ENCODE assay signal across 20 cellular contexts in the genomic region with DNA sequence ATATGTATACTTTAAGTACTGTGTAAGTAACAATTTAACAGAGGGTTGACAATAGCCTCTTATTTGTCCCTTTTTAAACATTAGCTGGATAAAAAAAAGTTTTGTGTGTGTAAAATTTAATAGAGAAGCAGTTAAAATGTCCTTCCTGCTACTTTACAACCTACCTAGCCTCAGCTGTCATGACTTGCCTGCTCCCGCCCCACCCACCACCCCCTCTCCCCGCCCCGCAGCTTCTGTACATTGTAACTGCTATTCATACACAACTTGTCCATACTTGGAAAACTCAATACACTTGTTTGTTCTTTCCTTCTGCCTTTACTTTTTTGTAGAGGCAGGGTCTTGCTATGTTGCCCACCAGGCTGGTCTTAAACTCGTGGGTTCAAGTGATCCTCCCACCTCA. TPM values are rescaled to one million over a fixed set of nuclear protein-coding genes. Genes with fewer than 3 reads are reported as not detected.
A peak's percentile ranks its signal among the peaks of the same experiment; 100 is the strongest.
DNase-seq lines count a peak whose midpoint lies in the region; FAIRE-seq and TF ChIP-seq lines count a peak whose summit lies in the region.
"Had no signal": no experiment of that assay in that cellular context is flagged by ENCODE, and none has a peak within 500 bp of the region (broad histone marks: within the 10 kb centered on the region; RNA-seq: fewer than 3 reads in every experiment).

No MANE protein-coding gene starts in this region.

- H3K9me1 ChIP-seq in keratinocyte (ENCODE audit: control insufficient read depth, extremely low read depth, insufficient read depth, low read length), result no peaks in the 10 kb centered on the region

- H3K4me1 ChIP-seq in Loucy (ENCODE audit: insufficient read depth, low read length, poor library complexity, severe bottlenecking) (peaks cover 29% of the 10 kb centered on the region), keratinocyte (ENCODE audit: control insufficient read depth, extremely low read depth, insufficient read depth, low read length) (peaks cover 15% of the 10 kb centered on the region), prostate gland (replicated peaks) (no peaks in the 10 kb centered on the region), suprapubic skin (peaks cover 23% of the 10 kb centered on the region)
- H3K4me1 ChIP-seq: BE2C had no signal

- H3K79me2 ChIP-seq in Loucy (ENCODE audit: insufficient read depth, low read length) (peaks cover 92% of the 10 kb centered on the region), keratinocyte (ENCODE audit: control insufficient read depth, insufficient read depth, low read length) (peaks cover 81% of the 10 kb centered on the region)

- H3K9me3 ChIP-seq in Loucy (ENCODE audit: insufficient read depth, low read depth, low read length), result peaks cover 3% of the 10 kb centered on the region; the same call in 1 of the 2 replicates
- no peaks in the 10 kb centered on the region for H3K9me3 ChIP-seq in keratinocyte (ENCODE audit: control insufficient read depth, low read depth, low read length)
- no peaks in the 10 kb centered on the region for H3K9me3 ChIP-seq in prostate gland
- no peaks in the 10 kb centered on the region for H3K9me3 ChIP-seq in suprapubic skin
- H3K9me3 ChIP-seq: BE2C, Caco-2 had no signal

- TF ChIP-seq EP300 in suprapubic skin (IDR thresholded peaks at IDR 0.05), result no peak

- no peak overlapping the region for H3K4me3 ChIP-seq in Loucy (ENCODE audit: low read length, poor library complexity, severe bottlenecking)
- H3K4me3 ChIP-seq in epithelial cell of esophagus (ENCODE audit: low read length), result no peak overlapping the region
- no peak overlapping the region for H3K4me3 ChIP-seq in keratinocyte (ENCODE audit: control insufficient read depth in 2 of 3, extremely low read depth in 1 of 3, insufficient read depth in 2 of 3, low read depth in 1 of 3, low read length in 3 of 3)
- no peak overlapping the region for H3K4me3 ChIP-seq in prostate gland
- H3K4me3 ChIP-seq in suprapubic skin, result no peak overlapping the region

- H3K9ac ChIP-seq in Loucy (ENCODE audit: low read depth, low read length, poor library complexity, severe bottlenecking), result no peak overlapping the region
- H3K9ac ChIP-seq in keratinocyte (ENCODE audit: control insufficient read depth, extremely low read depth, insufficient read depth, low read length), result no peak overlapping the region

- FAIRE-seq in keratinocyte (lab: Jason Lieb, UNC) (peak; percentile 71), GM19239 (lab: Jason Lieb, UNC) (no peak)
- FAIRE-seq: A204.1, GM12892, H1 had no signal

- TF ChIP-seq CTCF in Loucy (conservative IDR thresholded peaks at IDR 0.05; ENCODE audit: low read length) (no peak), epithelial cell of esophagus (IDR thresholded peaks at IDR 0.05; ENCODE audit: insufficient read depth, low read depth, low read length, missing control alignments) (no peak), keratinocyte (optimal IDR thresholded peaks at IDR 0.05 in 1 of 3, IDR thresholded peaks at IDR 0.05 in 1 of 3, conservative IDR thresholded peaks at IDR 0.05 in 1 of 3; ENCODE audit: extremely low read depth in 1 of 3, insufficient read depth in 2 of 3, low read length in 3 of 3) (no peak), prostate gland (IDR thresholded peaks at IDR 0.05) (no peak), suprapubic skin (IDR thresholded peaks at IDR 0.05) (no peak)

- H3K27me3 ChIP-seq in Loucy (ENCODE audit: insufficient read depth, low read length, poor library complexity, severe bottlenecking) (no peaks in the 10 kb centered on the region), keratinocyte (ENCODE audit: control insufficient read depth, extremely low read depth, insufficient read depth, low read length) (no peaks in the 10 kb centered on the region), prostate gland (replicated peaks; ENCODE audit: insufficient read depth) (no peaks in the 10 kb centered on the region), suprapubic skin (no peaks in the 10 kb centered on the region)
- H3K27me3 ChIP-seq: BE2C had no signal

- H3K36me3 ChIP-seq in Loucy (ENCODE audit: insufficient read depth, low read length) (peaks cover 10% of the 10 kb centered on the region; the same call in 1 of the 2 replicates), keratinocyte (ENCODE audit: control insufficient read depth in 2 of 2, extremely low read depth in 1 of 2, insufficient read depth in 2 of 2, low read length in 2 of 2) (no peaks in the 10 kb centered on the region), prostate gland (no peaks in the 10 kb centered on the region), suprapubic skin (no peaks in the 10 kb centered on the region)
- H3K36me3 ChIP-seq: BE2C had no signal

- H3F3A ChIP-seq in Loucy (ENCODE audit: low read depth), result no peaks in the 10 kb centered on the region

- no peak overlapping the region for H3K27ac ChIP-seq in keratinocyte (ENCODE audit: control insufficient read depth, insufficient read depth, low read length)
- H3K27ac ChIP-seq in prostate gland, result no peak overlapping the region
- H3K27ac ChIP-seq in suprapubic skin, result no peak overlapping the region
- H3K27ac ChIP-seq: C4-2B had no signal

- intact Hi-C loops in prostate gland (cut with DNase I), result no loop called here

- H3K4me2 ChIP-seq in Loucy (ENCODE audit: low read depth, low read length, poor library complexity, severe bottlenecking), result peak overlapping the region; percentile 54
- H3K4me2 ChIP-seq in keratinocyte (ENCODE audit: control insufficient read depth, extremely low read depth, insufficient read depth, low read depth, low read length), result peak overlapping the region; percentile 58

- peaks cover 34% of the 10 kb centered on the region for H4K20me1 ChIP-seq in Loucy (ENCODE audit: insufficient read depth, low read length, poor library complexity, severe bottlenecking)
- H4K20me1 ChIP-seq in keratinocyte (ENCODE audit: control insufficient read depth, extremely low read depth, insufficient read depth, low read length), result no peaks in the 10 kb centered on the region

- TF ChIP-seq POLR2A in prostate gland (IDR thresholded peaks at IDR 0.05) (no peak), suprapubic skin (IDR thresholded peaks at IDR 0.05) (no peak)

- H3K9me2 ChIP-seq in Loucy (replicated peaks; ENCODE audit: low read depth, low read length), result no peaks in the 10 kb centered on the region

- peak; percentile 54 for DNase-seq in epithelial cell of esophagus (ENCODE audit: low read depth)
- DNase-seq in keratinocyte (ENCODE audit: low read depth, low spot score), result no peak
- peak; percentile 29 for DNase-seq in prostate gland (ENCODE audit: low spot score)
- no peak for DNase-seq in C1 segment of cervical spinal cord (lab: John Stamatoyannopoulos, UW)
- DNase-seq in medulla oblongata (ENCODE audit: extremely low spot score), result no peak
- no peak for DNase-seq in GM19239 (ENCODE audit: insufficient read length, low spot score)
- DNase-seq in suprapubic skin (ENCODE audit: low spot score in 2 of 2), result no peak
- DNase-seq: ACHN; BE2C; Caco-2; CD4-positive, alpha-beta T cell; DMS153; DMS79; GDM1; H9 had no signal

- WGBS in prostate gland, result 44% methylated on average over 4 of the region's 4 CpGs
- WGBS in suprapubic skin, result 69% methylated on average over 4 of the region's 4 CpGs

- dilution Hi-C loops in keratinocyte (cut with MboI; ENCODE audit: extremely low pct_ligation_motif_present, low sequenced_read_pairs), result no loop called here

- H2AFZ ChIP-seq in Loucy (ENCODE audit: low read length), result no peak overlapping the region
- H2AFZ ChIP-seq in keratinocyte (ENCODE audit: control insufficient read depth, low read length), result no peak overlapping the region

RNA-seq across cellular contexts. Expression of a gene that starts 19.5 kb away (rescaled TPM):
- polyA plus RNA-seq in keratinocyte, result 9.4 to 21.8 TPM (median 20.1 TPM) in 3 replicates
- polyA plus RNA-seq in keratinocyte (2011; ENCODE audit: low read depth), result 25.3 TPM
- 8.1 and 14.8 TPM in 2 replicates for polyA plus RNA-seq in keratinocyte (2011; cell fraction: cytosol; rRNA removed)
- polyA plus RNA-seq in keratinocyte (2011; cell fraction: nucleus; rRNA removed), result 32.9 and 38.5 TPM in 2 replicates
- polyA plus RNA-seq in keratinocyte (2012; ENCODE audit: low replicate concordance), result 10.4 and 29.5 TPM in 2 replicates
- 34.2 to 65.7 TPM (median 39.9 TPM) in 3 replicates for polyA minus RNA-seq in keratinocyte
- 15.7 TPM for polyA minus RNA-seq in keratinocyte (2011; cell fraction: cytosol; rRNA and poly(A)+ RNA removed)
- 51.8 and 90.8 TPM in 2 replicates for polyA minus RNA-seq in keratinocyte (2011; cell fraction: nucleus; rRNA and poly(A)+ RNA removed)
- total RNA-seq in prostate gland (10 to 100 TPM; 34.8 to 49.0 TPM), suprapubic skin (100 to 1,000 TPM in 1 of 4 donors, 10 to 100 TPM in 3; 54.2 to 108 (median 61.9) TPM)

RNA-seq across cellular contexts. Expression of a gene that starts 19.7 kb away (rescaled TPM):
- 21.9 to 41.2 TPM (median 30.8 TPM) in 3 replicates for polyA plus RNA-seq in keratinocyte
- 12.4 TPM for polyA plus RNA-seq in keratinocyte (2011; ENCODE audit: low read depth)
- 9.8 and 18.5 TPM in 2 replicates for polyA plus RNA-seq in keratinocyte (2011; cell fraction: cytosol; rRNA removed)
- polyA plus RNA-seq in keratinocyte (2011; cell fraction: nucleus; rRNA removed), result 23.9 and 34.5 TPM in 2 replicates
- 13.9 and 16.3 TPM in 2 replicates for polyA plus RNA-seq in keratinocyte (2012; ENCODE audit: low replicate concordance)
- 31.2 to 153 TPM (median 69.3 TPM) in 3 replicates for polyA minus RNA-seq in keratinocyte
- polyA minus RNA-seq in keratinocyte (2011; cell fraction: cytosol; rRNA and poly(A)+ RNA removed), result 34.9 TPM
- 58.1 and 124 TPM in 2 replicates for polyA minus RNA-seq in keratinocyte (2011; cell fraction: nucleus; rRNA and poly(A)+ RNA removed)
- total RNA-seq in prostate gland (10 to 100 TPM; 30.3 to 39.6 TPM), suprapubic skin (10 to 100 TPM; 28.7 to 72.4 (median 36.8) TPM)

Comparison
In these comparisons a context has a peak if more than half of its experiments do, and no peak if none do; other contexts are left out.
1. DNase-seq: peak in epithelial cell of esophagus (single experiment) and prostate gland (single experiment); none in keratinocyte (single experiment), C1 segment of cervical spinal cord (0 of 14), medulla oblongata (single experiment), GM19239 (single experiment) and suprapubic skin (0 of 2).